8 cellular contexts compared by ENCODE assay signal in genomic region chr20:44460795-44461141, GRCh38. TPM values are rescaled to one million over a fixed set of nuclear protein-coding genes. Genes with fewer than 3 reads are reported as not detected.
A peak's percentile ranks its signal among the peaks of the same experiment; 100 is the strongest.
DNase-seq lines count a peak whose midpoint lies in the region; ATAC-seq and TF ChIP-seq lines count a peak whose summit lies in the region.

No MANE protein-coding gene starts in this region.

- H3K27ac ChIP-seq in heart right ventricle (no peak overlapping the region), right atrium auricular region (no peak overlapping the region), parathyroid adenoma (no peak overlapping the region)

- intact Hi-C loops in heart right ventricle (cut with DNase I), result loop anchor here in 8 of 10 donors (2.0 to 10.0 kb wide), 6 partner anchors 73 to 248 kb away; partner anchors contain the start of genes OSER1 (in 3 of the 8) and FITM2 (in 1 of the 8)

- H3K4me1 ChIP-seq in heart right ventricle (no peaks in the 10 kb centered on the region), right atrium auricular region (no peaks in the 10 kb centered on the region), parathyroid adenoma (peaks cover 6% of the 10 kb centered on the region)

- TF ChIP-seq CTCF in heart right ventricle (IDR thresholded peaks at IDR 0.05), result peak in 8 of 9 donors; percentile 7 to 60 (median 42)
- peak in 1 of 2 donors; percentile 55 for TF ChIP-seq CTCF in right atrium auricular region (IDR thresholded peaks at IDR 0.05)
- TF ChIP-seq CTCF in parathyroid adenoma (IDR thresholded peaks at IDR 0.05), result peak; percentile 23

- H3K4me3 ChIP-seq in heart right ventricle (no peak overlapping the region), right atrium auricular region (no peak overlapping the region), parathyroid adenoma (ENCODE audit: low read depth, low read length) (no peak overlapping the region)

- no peak for DNase-seq in heart right ventricle
- no peak for DNase-seq in right atrium auricular region (ENCODE audit: low spot score)
- DNase-seq in NCI-H526 treated with DMSO at 0.1 percent for 48 hours (lab: John Stamatoyannopoulos, UW), result peak; percentile 51
- DNase-seq in dedifferentiated amniotic fluid mesenchymal stem cell (ENCODE audit: extremely low spot score), result peak; percentile 38
- no peak for DNase-seq in T1000 (lab: John Stamatoyannopoulos, UW)
- no peak for DNase-seq in stimulated activated CD4-positive, alpha-beta T cell treated with anti-CD3 and anti-CD28 coated beads, Interleukin-2, amount 100 ng/mL, for 48 hours

- H3K27me3 ChIP-seq in heart right ventricle (no peaks in the 10 kb centered on the region), right atrium auricular region (no peaks in the 10 kb centered on the region), parathyroid adenoma (ENCODE audit: control insufficient read depth, insufficient read depth, low read length) (no peaks in the 10 kb centered on the region)

- no peak overlapping the region for H3K9ac ChIP-seq in parathyroid adenoma

- no peak overlapping the region for H3K4me2 ChIP-seq in parathyroid adenoma (ENCODE audit: low read length)

- peak in 1 of 8 donors; percentile 42 for ATAC-seq in heart right ventricle
- ATAC-seq in GM18520 (IDR thresholded peaks at IDR 0.05; ENCODE audit: unreplicated experiment), result no peak

- no peak overlapping the region for H2AFZ ChIP-seq in parathyroid adenoma

- H3K79me2 ChIP-seq in parathyroid adenoma, result no peaks in the 10 kb centered on the region

- no peaks in the 10 kb centered on the region for H3K9me3 ChIP-seq in heart right ventricle
- no peaks in the 10 kb centered on the region for H3K9me3 ChIP-seq in right atrium auricular region
- no peaks in the 10 kb centered on the region for H3K9me3 ChIP-seq in parathyroid adenoma (ENCODE audit: control insufficient read depth, low read length)

- H3K36me3 ChIP-seq in heart right ventricle (no peaks in the 10 kb centered on the region), right atrium auricular region (no peaks in the 10 kb centered on the region), parathyroid adenoma (ENCODE audit: control insufficient read depth, insufficient read depth, low read length) (no peaks in the 10 kb centered on the region)

- 12 to 21% methylated on average over 3 of the region's 3 CpGs for WGBS in heart right ventricle, 2 donors

RNA-seq across cellular contexts. Expression of gene TTPAL, which starts 14.9 kb away (rescaled TPM):
- total RNA-seq in heart right ventricle (1 to 10 TPM; 2.6 to 7.3 (median 4.7) TPM), right atrium auricular region (1 to 10 TPM; 3.6 to 6.0 TPM)
- polyA plus RNA-seq in heart right ventricle, result 1 to 10 TPM; 2.3 TPM

Comparison
In these comparisons a context has a peak if more than half of its experiments do, and no peak if none do; other contexts are left out.
1. DNase-seq: peak in NCI-H526 treated with DMSO at 0.1 percent for 48 hours (single experiment) and dedifferentiated amniotic fluid mesenchymal stem cell (single experiment); none in heart right ventricle (0 of 2), right atrium auricular region (single experiment), T1000 (single experiment) and stimulated activated CD4-positive, alpha-beta T cell treated with anti-CD3 and anti-CD28 coated beads, Interleukin-2, amount 100 ng/mL, for 48 hours (0 of 2).